ENCODE assay signal across 1 cellular context in genomic region chr10:121311812-121312443, GRCh38.
TF ChIP-seq lines count a peak whose summit lies in the region.

No MANE protein-coding gene starts in this region.

TF ChIP-seq in WTC11, 78 proteins besides CTCF, POLR2A, EP300 and RAD21 (continued from another document):
- no peak for TF ChIP-seq ARID4B (CRISPR knock-in tag; IDR thresholded peaks at IDR 0.05; ENCODE audit: borderline replicate concordance)
- TF ChIP-seq GABPB1 (CRISPR knock-in tag; IDR thresholded peaks at IDR 0.05): no peak
